ENCODE assay signal across 22 cellular contexts in the genomic region with DNA sequence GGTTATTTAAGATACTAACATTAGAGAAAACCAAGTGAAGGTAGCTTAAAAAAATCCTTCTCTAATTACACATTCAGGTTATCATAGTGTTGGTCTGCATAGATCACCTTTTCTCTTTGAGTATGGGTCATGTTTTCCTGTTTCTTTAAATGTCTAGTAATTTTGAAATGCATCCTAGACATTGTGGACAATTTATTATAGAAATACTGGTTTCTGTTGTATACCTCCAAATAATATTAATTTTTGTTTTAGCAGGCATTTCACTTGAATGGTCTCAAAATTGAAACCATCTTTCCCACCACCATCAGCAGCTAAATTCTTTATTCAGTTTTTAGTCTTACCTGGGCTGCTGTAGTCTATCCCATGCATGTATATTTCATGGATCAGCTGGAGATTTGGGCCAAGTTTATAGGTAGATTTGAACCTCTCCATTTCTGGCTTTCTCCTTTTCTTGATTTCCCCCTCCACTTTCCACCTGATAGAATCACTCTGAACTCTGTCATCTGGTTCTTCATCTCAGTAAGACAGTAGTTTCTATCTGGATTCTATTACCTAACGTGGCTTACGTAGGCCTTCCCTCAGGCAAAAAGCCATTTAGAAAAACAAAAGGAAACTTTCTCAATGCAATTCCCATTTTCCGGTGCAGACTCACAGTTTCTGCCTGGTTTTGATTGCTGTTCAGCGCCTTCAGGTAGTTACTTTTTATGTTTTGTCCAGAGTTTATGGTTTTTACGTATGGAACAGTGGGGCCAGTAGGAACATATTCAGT.
"Had no signal": no experiment of that assay in that cellular context is flagged by ENCODE, and none has a peak within 500 bp of the region (broad histone marks: within the 10 kb centered on the region; RNA-seq: fewer than 3 reads in every experiment).

No MANE protein-coding gene starts in this region.

- ATAC-seq: body of pancreas; gastroesophageal sphincter; heart left ventricle; left ventricle myocardium superior; naive thymus-derived CD4-positive, alpha-beta T cell; pancreas; right lobe of liver had no signal

- H3K4me1 ChIP-seq: colonic mucosa had no signal

- DNase-seq: activated CD4-positive, alpha-beta T cell treated with anti-CD3 and anti-CD28 coated beads, Interleukin-2, amount 50 U/mL, for 4 hours; activated naive CD4-positive, alpha-beta T cell treated with Interleukin-2 at 50 U/mL for 16 hours; activated T-cell treated with anti-CD3 and anti-CD28 coated beads for 4 hours; body of pancreas; caudate nucleus; colonic mucosa; erythroblast; heart left ventricle; kidney glomerular epithelial cell; left ventricle myocardium superior; mesenchymal stem cell; naive thymus-derived CD4-positive, alpha-beta T cell; pancreas; right lobe of liver; small intestine; stimulated activated CD4-positive, alpha-beta T cell treated with anti-CD3 and anti-CD28 coated beads, Interleukin-4, amount 100 ng/mL, for 1 hour; stomach; SW 1271; upper lobe of left lung; WERI-Rb-1 had no signal

- H3K27me3 ChIP-seq: body of pancreas, colonic mucosa, gastroesophageal sphincter, heart left ventricle, pancreas, right lobe of liver, stomach, upper lobe of left lung had no signal

- H3K27me3 Mint-ChIP-seq: naive thymus-derived CD4-positive, alpha-beta T cell had no signal

- H3K27ac Mint-ChIP-seq: activated T-helper 2 cell treated with anti-CD3 and anti-CD28 coated beads, Interferon-gamma antibody, Interleukin-2, Interleukin-4, amounts not matched to agents 10 μg/mL and 5 μg/mL and 100 μg/mL, durations not matched to agents 14 hours and 24 hours and 36 hours; naive thymus-derived CD4-positive, alpha-beta T cell had no signal

- H3K4me3 ChIP-seq: body of pancreas, colonic mucosa, gastroesophageal sphincter, heart left ventricle, pancreas, right lobe of liver, stomach, upper lobe of left lung had no signal

- H3K27ac ChIP-seq: body of pancreas, colonic mucosa, gastroesophageal sphincter, heart left ventricle, pancreas, right lobe of liver, stomach, upper lobe of left lung, WERI-Rb-1 had no signal

- H3K36me3 ChIP-seq: colonic mucosa, gastroesophageal sphincter, heart left ventricle, pancreas, right lobe of liver, stomach, upper lobe of left lung had no signal
